ENCODE assay signal across 8 cellular contexts in the genomic region with DNA sequence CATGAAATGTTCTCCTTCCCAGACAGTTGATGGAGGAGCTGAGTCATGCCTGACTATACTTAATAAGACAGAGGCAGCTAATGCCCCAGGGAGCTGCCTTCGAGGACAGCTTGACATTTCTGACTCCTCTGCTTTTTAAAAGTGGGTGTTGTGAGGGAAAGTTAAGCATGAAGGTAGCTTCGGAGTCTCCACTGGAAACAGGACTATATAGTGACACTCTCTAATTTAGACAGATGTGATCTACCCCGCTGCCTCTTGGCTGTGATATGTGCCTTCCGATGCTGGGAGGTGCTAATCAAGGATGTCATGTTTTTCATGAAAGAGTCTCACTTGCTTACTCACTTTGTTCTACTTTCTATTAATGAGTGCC.
DNase-seq lines count a peak whose midpoint lies in the region; ATAC-seq and TF ChIP-seq lines count a peak whose summit lies in the region.

No MANE protein-coding gene starts in this region.

- H3K27me3 Mint-ChIP-seq in MCF 10A (ENCODE audit: insufficient read depth, unreplicated experiment) = no peaks in the 10 kb centered on the region
- H3K27me3 Mint-ChIP-seq in activated B cell treated with CpG ODN at 0.5 μM for 24 hours = no peaks in the 10 kb centered on the region
- H3K27me3 Mint-ChIP-seq in Caco-2 (ENCODE audit: insufficient read depth, unreplicated experiment) = no peaks in the 10 kb centered on the region

- TF ChIP-seq POLR2A in breast epithelium (IDR thresholded peaks at IDR 0.05) = no peak

- no peaks in the 10 kb centered on the region for H3K9me3 ChIP-seq in breast epithelium
- H3K9me3 ChIP-seq in Caco-2 = no peaks in the 10 kb centered on the region

- H3K9me3 Mint-ChIP-seq in MCF 10A (ENCODE audit: unreplicated experiment) (no peaks in the 10 kb centered on the region), activated B cell treated with CpG ODN at 0.5 μM for 24 hours (peaks cover 1% of the 10 kb centered on the region), Caco-2 (ENCODE audit: unreplicated experiment) (no peaks in the 10 kb centered on the region)
- H3K9me3 Mint-ChIP-seq in stimulated activated effector memory CD8-positive, alpha-beta T cell treated with anti-CD3 and anti-CD28 coated beads, Interleukin-12 subunit alpha, Interleukin-12 subunit beta, amount 100 ng/mL, for 72 hours = no peaks in the 10 kb centered on the region

- intact Hi-C loops in MCF 10A (cut with micrococcal nuclease) (loop anchor here (1.0 to 5.0 kb wide), 2 partner anchors 53 to 69 kb away; no protein-coding TSS in a partner anchor), breast epithelium (cut with DNase I; ENCODE audit: low total_unique reads) (no loop called here), activated B cell treated with CpG ODN at 0.5 μM for 24 hours (cut with micrococcal nuclease) (loop anchor here (2.0 to 10.0 kb wide), 3 partner anchors 30 to 108 kb away; partner anchors contain the start of gene IL1RAP), Caco-2 (cut with micrococcal nuclease; ENCODE audit: unreplicated experiment) (no loop called here), sciatic nerve (cut with DNase I) (no loop called here)

- CTCF ChIA-PET in MCF 10A (lab: Yijun Ruan, JAX) (interaction anchor here (0.7 to 1.2 kb wide), 3 partner anchors 10 to 116 kb away, joined by 3 to 4 read pairs (median 3); no protein-coding TSS in a partner anchor), activated B cell treated with CpG ODN at 0.5 μM for 24 hours (lab: Charles Lee) (no interaction called here), Caco-2 (lab: Charles Lee) (no interaction called here)

- H3K4me3 ChIP-seq in breast epithelium (no peak overlapping the region), fibroblast of villous mesenchyme (ENCODE audit: low read depth, low read length) (no peak overlapping the region), Caco-2 (ENCODE audit: low read depth, low read length) (no peak overlapping the region)

- H3K27me3 ChIP-seq in breast epithelium (no peaks in the 10 kb centered on the region), Caco-2 (replicated peaks; ENCODE audit: control insufficient read depth, insufficient read depth, low read length) (no peaks in the 10 kb centered on the region)

- no peak overlapping the region for H3K27ac ChIP-seq in breast epithelium

- no TSS peak for BruUV-seq in MCF 10A (replicated peaks; lab: Mats Ljungman, UMichigan)
- BruUV-seq in Caco-2 (replicated peaks; lab: Mats Ljungman, UMichigan) = no TSS peak

- POLR2A ChIA-PET in MCF 10A (lab: Yijun Ruan, JAX) (interaction anchor here (0.6 to 2.2 kb wide), 10 partner anchors 10 to 72 kb away, joined by 3 to 18 read pairs (median 6); partner anchors contain the start of gene IL1RAP), activated B cell treated with CpG ODN at 0.5 μM for 24 hours (lab: Charles Lee) (no interaction called here), Caco-2 (lab: Charles Lee) (no interaction called here)

- no peak for TF ChIP-seq CTCF in MCF 10A (IDR thresholded peaks at IDR 0.05; ENCODE audit: unreplicated experiment)
- no peak for TF ChIP-seq CTCF in breast epithelium (IDR thresholded peaks at IDR 0.05)
- TF ChIP-seq CTCF in activated B cell treated with CpG ODN at 0.5 μM for 24 hours (IDR thresholded peaks at IDR 0.05) = no peak
- TF ChIP-seq CTCF in fibroblast of villous mesenchyme (IDR thresholded peaks at IDR 0.05; ENCODE audit: insufficient read depth, low read depth, low read length) = no peak
- no peak for TF ChIP-seq CTCF in Caco-2 (IDR thresholded peaks at IDR 0.05; ENCODE audit: insufficient read depth in 1 of 2, low read depth in 1 of 2, low read length in 1 of 2, severe bottlenecking in 1 of 2, unreplicated experiment in 1 of 2)

- ATAC-seq in HG03103 (IDR thresholded peaks at IDR 0.05; ENCODE audit: low read depth, unreplicated experiment) (peak; percentile 68), activated B cell treated with CpG ODN at 0.5 μM for 24 hours (ENCODE audit: low read depth) (peak; percentile 87), sciatic nerve (no peak)
- peak; percentile 85 for ATAC-seq in stimulated activated effector memory CD8-positive, alpha-beta T cell treated with anti-CD3 and anti-CD28 coated beads, Interleukin-12 subunit alpha, Interleukin-12 subunit beta, amount 100 ng/mL, for 72 hours

- H3K4me1 ChIP-seq in breast epithelium = no peaks in the 10 kb centered on the region
- no peaks in the 10 kb centered on the region for H3K4me1 ChIP-seq in Caco-2

- H3K27ac Mint-ChIP-seq in MCF 10A (ENCODE audit: low read depth, unreplicated experiment) (peak overlapping the region; percentile 78), activated B cell treated with CpG ODN at 0.5 μM for 24 hours (no peak overlapping the region), Caco-2 (ENCODE audit: unreplicated experiment) (no peak overlapping the region)
- peak overlapping the region; percentile 95 for H3K27ac Mint-ChIP-seq in stimulated activated effector memory CD8-positive, alpha-beta T cell treated with anti-CD3 and anti-CD28 coated beads, Interleukin-12 subunit alpha, Interleukin-12 subunit beta, amount 100 ng/mL, for 72 hours

- H3K4me1 Mint-ChIP-seq in MCF 10A (ENCODE audit: insufficient read depth, unreplicated experiment) (peaks cover 27% of the 10 kb centered on the region), activated B cell treated with CpG ODN at 0.5 μM for 24 hours (peaks cover 22% of the 10 kb centered on the region), Caco-2 (ENCODE audit: low read depth, unreplicated experiment) (peaks cover 10% of the 10 kb centered on the region)
- H3K4me1 Mint-ChIP-seq in stimulated activated effector memory CD8-positive, alpha-beta T cell treated with anti-CD3 and anti-CD28 coated beads, Interleukin-12 subunit alpha, Interleukin-12 subunit beta, amount 100 ng/mL, for 72 hours = peaks cover 30% of the 10 kb centered on the region

- no peaks in the 10 kb centered on the region for H3K36me3 ChIP-seq in breast epithelium
- H3K36me3 ChIP-seq in Caco-2 (ENCODE audit: control insufficient read depth, insufficient read depth, low read length) = no peaks in the 10 kb centered on the region

- H3K4me3 Mint-ChIP-seq in MCF 10A (ENCODE audit: unreplicated experiment) (peak overlapping the region; percentile 48), activated B cell treated with CpG ODN at 0.5 μM for 24 hours (peak overlapping the region; percentile 1), Caco-2 (ENCODE audit: unreplicated experiment) (no peak overlapping the region)
- H3K4me3 Mint-ChIP-seq in stimulated activated effector memory CD8-positive, alpha-beta T cell treated with anti-CD3 and anti-CD28 coated beads, Interleukin-12 subunit alpha, Interleukin-12 subunit beta, amount 100 ng/mL, for 72 hours = peak overlapping the region; percentile 64

- DNase-seq in MCF 10A (ENCODE audit: unreplicated experiment) (peak; percentile 78), breast epithelium (ENCODE audit: low spot score in 2 of 2) (no peak), activated B cell treated with CpG ODN at 0.5 μM for 24 hours (no peak), fibroblast of villous mesenchyme (ENCODE audit: low read depth) (peak; percentile 64), Caco-2 (no peak), sciatic nerve (ENCODE audit: low spot score) (no peak)
- peak; percentile 11 to 57 for DNase-seq in stimulated activated effector memory CD8-positive, alpha-beta T cell treated with anti-CD3 and anti-CD28 coated beads, Interleukin-12 subunit alpha, Interleukin-12 subunit beta, amount 100 ng/mL, for 72 hours (ENCODE audit: low spot score in 2 of 2)

- H3K36me3 Mint-ChIP-seq in MCF 10A (ENCODE audit: insufficient read depth, unreplicated experiment) (peaks cover 4% of the 10 kb centered on the region), activated B cell treated with CpG ODN at 0.5 μM for 24 hours (ENCODE audit: low read depth) (no peaks in the 10 kb centered on the region), Caco-2 (ENCODE audit: insufficient read depth, unreplicated experiment) (no peaks in the 10 kb centered on the region)
- peaks cover 37% of the 10 kb centered on the region for H3K36me3 Mint-ChIP-seq in stimulated activated effector memory CD8-positive, alpha-beta T cell treated with anti-CD3 and anti-CD28 coated beads, Interleukin-12 subunit alpha, Interleukin-12 subunit beta, amount 100 ng/mL, for 72 hours

Comparison
In these comparisons a context has a peak if more than half of its experiments do, and no peak if none do; other contexts are left out.
1. DNase-seq: peak in MCF 10A (single experiment), fibroblast of villous mesenchyme (single experiment) and stimulated activated effector memory CD8-positive, alpha-beta T cell treated with anti-CD3 and anti-CD28 coated beads, Interleukin-12 subunit alpha, Interleukin-12 subunit beta, amount 100 ng/mL, for 72 hours (2 of 2); none in breast epithelium (0 of 2), activated B cell treated with CpG ODN at 0.5 μM for 24 hours (single experiment), Caco-2 (0 of 2) and sciatic nerve (single experiment).
2. intact Hi-C loops: an anchor here in MCF 10A (1.0 to 5.0 kb wide) and activated B cell treated with CpG ODN at 0.5 μM for 24 hours (2.0 to 10.0 kb wide); none called in breast epithelium, Caco-2 and sciatic nerve.
3. H3K27ac Mint-ChIP-seq: peak in MCF 10A (single experiment) and stimulated activated effector memory CD8-positive, alpha-beta T cell treated with anti-CD3 and anti-CD28 coated beads, Interleukin-12 subunit alpha, Interleukin-12 subunit beta, amount 100 ng/mL, for 72 hours (single experiment); none in activated B cell treated with CpG ODN at 0.5 μM for 24 hours (single experiment) and Caco-2 (single experiment).